8 cellular contexts compared by ENCODE assay signal in genomic region chr18:63155169-63155852, GRCh38.
DNase-seq lines count a peak whose midpoint lies in the region; ATAC-seq and TF ChIP-seq lines count a peak whose summit lies in the region.

No MANE protein-coding gene starts in this region.

- no peaks in the 10 kb centered on the region for H3K27me3 ChIP-seq in RWPE2 (ENCODE audit: insufficient read depth, poor library complexity, severe bottlenecking)
- no peaks in the 10 kb centered on the region for H3K27me3 ChIP-seq in spleen (replicated peaks in 1 of 7)

- H3K36me3 Mint-ChIP-seq in activated naive CD4-positive, alpha-beta T cell treated with anti-CD3 and anti-CD28 coated beads, Interleukin-2, amount 10 ng/mL, durations not matched to agents 7 days and 5 days, result peaks cover 69% of the 10 kb centered on the region

- WGBS in spleen, 5 donors, result 30 to 44% (median 35%) methylated on average over 22 to 23 of the region's 23 CpGs

- intact Hi-C loops in left ventricle myocardium superior (cut with micrococcal nuclease), result loop anchor here (10.0 kb wide), 1 partner anchor 131 kb away; no protein-coding TSS in a partner anchor
- intact Hi-C loops in spleen (cut with DNase I; ENCODE audit: low total_unique reads), result no loop called here

- H3K4me3 ChIP-seq in RWPE2 (ENCODE audit: severe bottlenecking) (no peak overlapping the region), spleen (peak overlapping the region in 6 of 8 donors; percentile 24 to 64 (median 27))

- H3K36me3 ChIP-seq in RWPE2 (ENCODE audit: low read depth) (no peaks in the 10 kb centered on the region), spleen (no peaks in the 10 kb centered on the region)

- CTCF ChIA-PET in activated naive CD4-positive, alpha-beta T cell treated with anti-CD3 and anti-CD28 coated beads, Interleukin-2, amount 10 ng/mL, durations not matched to agents 7 days and 5 days (lab: Charles Lee), result interaction anchor here (0.6 to 7.0 kb wide), 19 partner anchors 8 to 168 kb away, joined by 3 to 45 read pairs (median 5); partner anchors contain the start of gene BCL2

- H3K4me3 Mint-ChIP-seq in activated naive CD4-positive, alpha-beta T cell treated with anti-CD3 and anti-CD28 coated beads, Interleukin-2, amount 10 ng/mL, durations not matched to agents 7 days and 5 days, result peak overlapping the region; percentile 78

- H3K27ac ChIP-seq in RWPE2 (ENCODE audit: poor library complexity, severe bottlenecking) (no peak overlapping the region), spleen (peak overlapping the region; percentile 50 to 94 (median 88))

- H3K27me3 Mint-ChIP-seq in activated naive CD4-positive, alpha-beta T cell treated with anti-CD3 and anti-CD28 coated beads, Interleukin-2, amount 10 ng/mL, durations not matched to agents 7 days and 5 days, result no peaks in the 10 kb centered on the region

- DNase-seq in Daoy (ENCODE audit: low read depth) (peak; percentile 65), LHCN-M2 (ENCODE audit: low read depth) (peak; percentile 6), RWPE2 (ENCODE audit: low spot score) (no peak), left ventricle myocardium superior (peak; percentile 63), spleen (peak; percentile 91), COLO829 (ENCODE audit: low spot score) (no peak)
- peak; percentile 89 for DNase-seq in activated naive CD4-positive, alpha-beta T cell treated with anti-CD3 and anti-CD28 coated beads, Interleukin-2, amount 10 ng/mL, durations not matched to agents 7 days and 5 days

- ATAC-seq in GM21786 (IDR thresholded peaks at IDR 0.05; ENCODE audit: unreplicated experiment) (peak; percentile 37), RWPE2 (ENCODE audit: low read depth) (peak; percentile 61), left ventricle myocardium superior (peak; percentile 89)

- H3K9me3 ChIP-seq in RWPE2 (ENCODE audit: severe bottlenecking), result no peaks in the 10 kb centered on the region
- no peaks in the 10 kb centered on the region for H3K9me3 ChIP-seq in spleen

- no peaks in the 10 kb centered on the region for H3K4me1 ChIP-seq in RWPE2 (ENCODE audit: insufficient read depth, poor library complexity, severe bottlenecking)
- peaks cover 30 to 98% (median 70%) of the 10 kb centered on the region in 6 donors for H3K4me1 ChIP-seq in spleen

- H3K9me3 Mint-ChIP-seq in activated naive CD4-positive, alpha-beta T cell treated with anti-CD3 and anti-CD28 coated beads, Interleukin-2, amount 10 ng/mL, durations not matched to agents 7 days and 5 days, result no peaks in the 10 kb centered on the region

- peak overlapping the region; percentile 93 for H3K27ac Mint-ChIP-seq in activated naive CD4-positive, alpha-beta T cell treated with anti-CD3 and anti-CD28 coated beads, Interleukin-2, amount 10 ng/mL, durations not matched to agents 7 days and 5 days

- TF ChIP-seq POLR2A in spleen (IDR thresholded peaks at IDR 0.05), result no peak

- TF ChIP-seq CTCF in RWPE2 (IDR thresholded peaks at IDR 0.05; ENCODE audit: poor library complexity, severe bottlenecking) (peak; percentile 65), spleen (IDR thresholded peaks at IDR 0.05 in 8 of 11, conservative IDR thresholded peaks at IDR 0.05 in 3 of 11) (peak; percentile 66 to 95 (median 90))

- peaks cover 99% of the 10 kb centered on the region for H3K4me1 Mint-ChIP-seq in activated naive CD4-positive, alpha-beta T cell treated with anti-CD3 and anti-CD28 coated beads, Interleukin-2, amount 10 ng/mL, durations not matched to agents 7 days and 5 days

Comparison
In these comparisons a context has a peak if more than half of its experiments do, and no peak if none do; other contexts are left out.
1. DNase-seq: peak in Daoy (single experiment), LHCN-M2 (single experiment), activated naive CD4-positive, alpha-beta T cell treated with anti-CD3 and anti-CD28 coated beads, Interleukin-2, amount 10 ng/mL, durations not matched to agents 7 days and 5 days (single experiment), left ventricle myocardium superior (single experiment) and spleen (single experiment); none in RWPE2 (single experiment) and COLO829 (single experiment).
2. ATAC-seq: peak in every context shown above with its lines; median percentile 89 in left ventricle myocardium superior; 61 in RWPE2; 37 in GM21786.